Comparison of ENCODE assay signal across 18 cellular contexts in the genomic region with DNA sequence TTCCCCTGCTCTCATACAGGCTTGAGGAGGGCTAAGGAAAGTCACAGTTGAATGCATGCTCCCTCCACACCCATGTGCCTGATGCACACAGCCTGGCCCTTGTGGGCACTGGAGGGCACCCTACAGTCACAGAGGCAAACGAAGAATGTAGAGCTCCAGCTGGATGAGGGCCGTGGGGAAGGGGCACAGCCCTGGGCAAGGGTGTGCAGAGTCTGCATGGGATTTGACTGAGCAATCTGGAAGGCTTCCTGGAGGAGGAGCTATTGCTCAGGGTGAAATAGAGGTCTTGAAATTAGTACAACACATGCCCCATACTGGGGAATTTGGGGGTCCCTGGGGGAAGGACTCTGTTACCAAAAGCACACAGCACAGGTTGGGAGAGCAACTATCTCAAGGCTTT.
"Had no signal": no experiment of that assay in that cellular context is flagged by ENCODE, and none has a peak within 500 bp of the region (broad histone marks: within the 10 kb centered on the region; RNA-seq: fewer than 3 reads in every experiment).

No MANE protein-coding gene starts in this region.

- H3K27me3 Mint-ChIP-seq: activated naive CD8-positive, alpha-beta T cell had no signal

- H3K27ac ChIP-seq: brain microvascular endothelial cell, gastroesophageal sphincter, neutrophil, transverse colon had no signal

- ATAC-seq: gastroesophageal sphincter; natural killer cell; stimulated activated naive CD8-positive, alpha-beta T cell treated with anti-CD3 and anti-CD28 coated beads, Interleukin-15, Interleukin-2, amounts not matched to agents 100 U/mL and 50 U/mL, for 24 hours had no signal

- H3K36me3 Mint-ChIP-seq: activated naive CD8-positive, alpha-beta T cell; natural killer cell had no signal

- DNase-seq: activated CD4-positive, CD25-positive, alpha-beta regulatory T cell treated with anti-CD3 and anti-CD28 coated beads, Interleukin-2, amount 50 U/mL, for 72 hours; activated gamma-delta T cell; activated T-cell treated with anti-CD3 and anti-CD28 coated beads, Interleukin-2, amount 50 U/mL, for 48 hours; anterior cingulate cortex; brain microvascular endothelial cell; erythroblast; left ventricle myocardium superior; mesendoderm; natural killer cell; retina; small intestine; stimulated activated CD4-positive, alpha-beta T cell treated with anti-CD3 and anti-CD28 coated beads, Interleukin-4, amount 100 ng/mL, for 24 hours; stimulated activated naive CD8-positive, alpha-beta T cell treated with anti-CD3 and anti-CD28 coated beads, Interleukin-15, Interleukin-2, amounts not matched to agents 100 U/mL and 50 U/mL, for 24 hours; T-helper 9 cell had no signal

- H3K9me3 ChIP-seq: gastroesophageal sphincter, neutrophil, transverse colon had no signal

- H3K36me3 ChIP-seq: brain microvascular endothelial cell, gastroesophageal sphincter, neutrophil, transverse colon had no signal

- H3K4me1 Mint-ChIP-seq: natural killer cell had no signal

- H3K4me3 Mint-ChIP-seq: activated naive CD8-positive, alpha-beta T cell; natural killer cell had no signal

- H3K4me3 ChIP-seq: gastroesophageal sphincter, transverse colon had no signal

- H3K27me3 ChIP-seq: neutrophil, transverse colon had no signal

- H3K9me3 Mint-ChIP-seq: natural killer cell had no signal

- H3K4me1 ChIP-seq: gastroesophageal sphincter, transverse colon had no signal

- H3K27ac Mint-ChIP-seq: activated naive CD8-positive, alpha-beta T cell; natural killer cell had no signal
